In the genomic region with DNA sequence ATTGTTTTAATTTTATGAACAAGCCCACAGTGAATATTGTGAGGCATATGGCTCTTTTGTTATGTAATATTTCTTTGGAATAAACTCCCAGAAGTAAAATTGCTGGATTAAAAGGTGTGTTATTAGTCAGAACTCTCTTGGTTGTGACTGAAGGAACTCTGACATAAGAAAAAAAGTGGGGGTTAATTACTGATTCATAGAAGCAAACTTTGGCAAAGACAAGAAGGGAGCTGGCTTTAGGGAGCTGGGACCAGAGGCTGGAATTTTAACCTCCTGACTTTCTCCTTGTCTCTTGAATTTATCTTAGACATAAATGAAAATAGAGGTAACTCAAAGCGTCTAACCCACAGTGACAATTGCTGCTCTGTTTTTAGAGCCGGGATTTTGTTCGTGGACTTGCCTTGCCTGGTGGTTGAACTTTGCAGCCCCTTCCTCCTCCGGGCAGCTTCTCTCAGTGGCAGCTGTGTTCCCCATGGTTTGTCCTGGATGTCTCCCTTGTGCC, we compare ENCODE assay signal across 1 cellular context.
TF ChIP-seq lines count a peak whose summit lies in the region.

No MANE protein-coding gene starts in this region.

TF ChIP-seq in HepG2, 621 proteins besides CTCF, POLR2A, EP300 and RAD21 (continued from another document):
- TF ChIP-seq, protein P1, sequence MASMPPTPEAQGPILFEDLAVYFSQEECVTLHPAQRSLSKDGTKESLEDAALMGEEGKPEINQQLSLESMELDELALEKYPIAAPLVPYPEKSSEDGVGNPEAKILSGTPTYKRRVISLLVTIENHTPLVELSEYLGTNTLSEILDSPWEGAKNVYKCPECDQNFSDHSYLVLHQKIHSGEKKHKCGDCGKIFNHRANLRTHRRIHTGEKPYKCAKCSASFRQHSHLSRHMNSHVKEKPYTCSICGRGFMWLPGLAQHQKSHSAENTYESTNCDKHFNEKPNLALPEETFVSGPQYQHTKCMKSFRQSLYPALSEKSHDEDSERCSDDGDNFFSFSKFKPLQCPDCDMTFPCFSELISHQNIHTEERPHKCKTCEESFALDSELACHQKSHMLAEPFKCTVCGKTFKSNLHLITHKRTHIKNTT (CRISPR knock-in tag; IDR thresholded peaks at IDR 0.05), result no peak
- no peak for TF ChIP-seq ZNF251 (CRISPR knock-in tag; IDR thresholded peaks at IDR 0.05)
- TF ChIP-seq, protein P2, sequence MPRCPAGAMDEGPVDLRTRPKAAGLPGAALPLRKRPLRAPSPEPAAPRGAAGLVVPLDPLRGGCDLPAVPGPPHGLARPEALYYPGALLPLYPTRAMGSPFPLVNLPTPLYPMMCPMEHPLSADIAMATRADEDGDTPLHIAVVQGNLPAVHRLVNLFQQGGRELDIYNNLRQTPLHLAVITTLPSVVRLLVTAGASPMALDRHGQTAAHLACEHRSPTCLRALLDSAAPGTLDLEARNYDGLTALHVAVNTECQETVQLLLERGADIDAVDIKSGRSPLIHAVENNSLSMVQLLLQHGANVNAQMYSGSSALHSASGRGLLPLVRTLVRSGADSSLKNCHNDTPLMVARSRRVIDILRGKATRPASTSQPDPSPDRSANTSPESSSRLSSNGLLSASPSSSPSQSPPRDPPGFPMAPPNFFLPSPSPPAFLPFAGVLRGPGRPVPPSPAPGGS (CRISPR knock-in tag; IDR thresholded peaks at IDR 0.05), result no peak
- TF ChIP-seq ZNF883 (CRISPR knock-in tag; IDR thresholded peaks at IDR 0.05; ENCODE audit: not compliant biosample characterization), result no peak
- no peak for TF ChIP-seq ZNF660 (CRISPR knock-in tag; IDR thresholded peaks at IDR 0.05; ENCODE audit: borderline replicate concordance, low read depth)
- TF ChIP-seq, protein P3, sequence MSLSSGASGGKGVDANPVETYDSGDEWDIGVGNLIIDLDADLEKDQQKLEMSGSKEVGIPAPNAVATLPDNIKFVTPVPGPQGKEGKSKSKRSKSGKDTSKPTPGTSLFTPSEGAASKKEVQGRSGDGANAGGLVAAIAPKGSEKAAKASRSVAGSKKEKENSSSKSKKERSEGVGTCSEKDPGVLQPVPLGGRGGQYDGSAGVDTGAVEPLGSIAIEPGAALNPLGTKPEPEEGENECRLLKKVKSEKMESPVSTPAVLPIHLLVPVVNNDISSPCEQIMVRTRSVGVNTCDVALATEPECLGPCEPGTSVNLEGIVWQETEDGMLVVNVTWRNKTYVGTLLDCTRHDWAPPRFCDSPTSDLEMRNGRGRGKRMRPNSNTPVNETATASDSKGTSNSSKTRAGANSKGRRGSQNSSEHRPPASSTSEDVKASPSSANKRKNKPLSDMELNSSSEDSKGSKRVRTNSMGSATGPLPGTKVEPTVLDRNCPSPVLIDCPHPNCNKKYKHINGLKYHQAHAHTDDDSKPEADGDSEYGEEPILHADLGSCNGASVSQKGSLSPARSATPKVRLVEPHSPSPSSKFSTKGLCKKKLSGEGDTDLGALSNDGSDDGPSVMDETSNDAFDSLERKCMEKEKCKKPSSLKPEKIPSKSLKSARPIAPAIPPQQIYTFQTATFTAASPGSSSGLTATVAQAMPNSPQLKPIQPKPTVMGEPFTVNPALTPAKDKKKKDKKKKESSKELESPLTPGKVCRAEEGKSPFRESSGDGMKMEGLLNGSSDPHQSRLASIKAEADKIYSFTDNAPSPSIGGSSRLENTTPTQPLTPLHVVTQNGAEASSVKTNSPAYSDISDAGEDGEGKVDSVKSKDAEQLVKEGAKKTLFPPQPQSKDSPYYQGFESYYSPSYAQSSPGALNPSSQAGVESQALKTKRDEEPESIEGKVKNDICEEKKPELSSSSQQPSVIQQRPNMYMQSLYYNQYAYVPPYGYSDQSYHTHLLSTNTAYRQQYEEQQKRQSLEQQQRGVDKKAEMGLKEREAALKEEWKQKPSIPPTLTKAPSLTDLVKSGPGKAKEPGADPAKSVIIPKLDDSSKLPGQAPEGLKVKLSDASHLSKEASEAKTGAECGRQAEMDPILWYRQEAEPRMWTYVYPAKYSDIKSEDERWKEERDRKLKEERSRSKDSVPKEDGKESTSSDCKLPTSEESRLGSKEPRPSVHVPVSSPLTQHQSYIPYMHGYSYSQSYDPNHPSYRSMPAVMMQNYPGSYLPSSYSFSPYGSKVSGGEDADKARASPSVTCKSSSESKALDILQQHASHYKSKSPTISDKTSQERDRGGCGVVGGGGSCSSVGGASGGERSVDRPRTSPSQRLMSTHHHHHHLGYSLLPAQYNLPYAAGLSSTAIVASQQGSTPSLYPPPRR (CRISPR knock-in tag; IDR thresholded peaks at IDR 0.05; ENCODE audit: borderline replicate concordance), result no peak
